Comparison of ENCODE assay signal across 8 cellular contexts in genomic region chrX:74924449-74925209, GRCh38. TPM values are rescaled to one million over a fixed set of nuclear protein-coding genes. Genes with fewer than 3 reads are reported as not detected.
A peak's percentile ranks its signal among the peaks of the same experiment; 100 is the strongest.
DNase-seq lines count a peak whose midpoint lies in the region; ATAC-seq and TF ChIP-seq lines count a peak whose summit lies in the region.

No MANE protein-coding gene starts in this region.

- ATAC-seq in HG02943 (IDR thresholded peaks at IDR 0.05; ENCODE audit: low read depth, unreplicated experiment) = peak; percentile 47
- peak in 3 of 4 donors; percentile 45 to 80 (median 76) for ATAC-seq in heart left ventricle

- peaks cover 0 to 35% (median 3%) of the 10 kb centered on the region in 9 donors for H3K27me3 ChIP-seq in heart left ventricle

- H3K4me1 ChIP-seq in heart left ventricle = peaks cover 0 to 8% (median 0%) of the 10 kb centered on the region in 12 donors

- peak overlapping the region in 1 of 12 donors; percentile 85 for H3K27ac ChIP-seq in heart left ventricle

- no peak for TF ChIP-seq POLR2A in heart left ventricle (IDR thresholded peaks at IDR 0.05)

- no peak for TF ChIP-seq CTCF in heart left ventricle (IDR thresholded peaks at IDR 0.05)

- intact Hi-C loops in heart left ventricle (cut with DNase I) = no loop called here

- no peaks in the 10 kb centered on the region for H3K9me3 ChIP-seq in heart left ventricle

- H3K4me3 ChIP-seq in heart left ventricle = peak overlapping the region; percentile 29 to 59 (median 50)

- WGBS in heart left ventricle, 4 donors = 1 to 57% (median 23%) methylated on average over 49 to 79 of the region's 79 CpGs

- DNase-seq in activated gamma-delta T cell (lab: John Stamatoyannopoulos, UW) (peak; percentile 7), activated gamma-delta T cell treated with Interleukin-2 at 50 U/mL for 16 hours (no peak), NCI-H446 (lab: John Stamatoyannopoulos, UW) (peak; percentile 46 to 69), heart left ventricle (peak; percentile 8 to 57 (median 33)), pons (ENCODE audit: low spot score) (peak; percentile 3), dermis blood vessel endothelial cell (no peak)
- peak; percentile 71 for DNase-seq in activated effector memory CD4-positive, alpha-beta T cell treated with anti-CD3 and anti-CD28 coated beads, Interleukin-2, amount 50 U/mL, for 16 hours

- no peaks in the 10 kb centered on the region for H3K36me3 ChIP-seq in heart left ventricle

RNA-seq across cellular contexts. Expression of gene NEXMIF, which starts 0.6 kb away (rescaled TPM):
- total RNA-seq in heart left ventricle = under 1 TPM; 0.12 to 0.66 (median 0.32) TPM
- under 1 TPM; under 0.01 TPM for polyA plus RNA-seq in heart left ventricle
- total RNA-seq in dermis blood vessel endothelial cell = not detected in 2 replicates

Comparison
In these comparisons a context has a peak if more than half of its experiments do, and no peak if none do; other contexts are left out.
1. DNase-seq: peak in activated gamma-delta T cell (single experiment), NCI-H446 (2 of 2), activated effector memory CD4-positive, alpha-beta T cell treated with anti-CD3 and anti-CD28 coated beads, Interleukin-2, amount 50 U/mL, for 16 hours (single experiment), heart left ventricle (5 of 5) and pons (single experiment); none in activated gamma-delta T cell treated with Interleukin-2 at 50 U/mL for 16 hours (single experiment) and dermis blood vessel endothelial cell (single experiment).